Comparison of ENCODE assay signal across 28 cellular contexts in the genomic region with DNA sequence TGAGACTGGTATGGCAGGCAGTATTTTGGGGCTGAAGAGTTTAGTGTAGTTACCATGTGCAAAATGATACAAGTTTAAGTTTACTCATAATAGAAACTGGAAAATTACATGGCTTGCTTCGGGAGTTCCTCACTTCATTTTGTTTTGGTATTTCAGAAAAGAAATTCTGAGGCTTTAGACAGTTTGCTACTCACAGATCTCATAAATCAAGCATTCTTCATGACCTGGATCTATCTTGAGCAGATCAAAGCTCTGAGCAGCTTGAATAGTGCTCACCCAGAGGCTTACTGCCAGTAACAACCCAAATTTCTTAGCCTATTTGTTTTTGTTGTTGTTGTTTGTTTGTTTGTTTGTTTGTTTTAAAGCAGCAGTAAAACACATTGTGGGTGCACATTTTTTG.
"Had no signal": no experiment of that assay in that cellular context is flagged by ENCODE, and none has a peak within 500 bp of the region (broad histone marks: within the 10 kb centered on the region; RNA-seq: fewer than 3 reads in every experiment).

No MANE protein-coding gene starts in this region.

- H3K36me3 ChIP-seq: cardiac muscle cell, colonic mucosa, gastrocnemius medialis, neural progenitor cell, spleen, suprapubic skin, tibial artery had no signal

- H3K9me3 ChIP-seq: body of pancreas, colonic mucosa, gastrocnemius medialis, spleen, suprapubic skin, tibial artery had no signal

- H3K27ac Mint-ChIP-seq: activated B cell treated with CpG ODN at 0.5 μM for 24 hours; activated naive CD8-positive, alpha-beta T cell; naive B cell; neural progenitor cell had no signal

- DNase-seq: activated B cell treated with CpG ODN at 0.5 μM for 24 hours; activated CD4-positive, alpha-beta T cell treated with anti-CD3 and anti-CD28 coated beads, Interleukin-2, amount 50 U/mL, for 1 hour; activated CD8-positive, alpha-beta memory T cell treated with anti-CD3 and anti-CD28 coated beads for 24 hours; activated effector memory CD4-positive, alpha-beta T cell treated with Interleukin-2 at 50 U/mL for 16 hours; activated naive CD4-positive, alpha-beta T cell treated with Interleukin-2 at 50 U/mL for 16 hours; aorta; body of pancreas; cerebellar nuclear complex; colonic mucosa; dorsolateral prefrontal cortex; effector memory CD4-positive, alpha-beta T cell; erythroblast; gastrocnemius medialis; glutamatergic neuron; left cardiac atrium; left ventricle myocardium superior; naive B cell; right cardiac atrium; spleen; stimulated activated naive CD4-positive, alpha-beta T cell; T-helper 2 cell; tibial artery had no signal

- H3K27me3 Mint-ChIP-seq: activated B cell treated with CpG ODN at 0.5 μM for 24 hours; activated naive CD8-positive, alpha-beta T cell; naive B cell had no signal

- H3K27me3 ChIP-seq: body of pancreas, cardiac muscle cell, colonic mucosa, dorsolateral prefrontal cortex, gastrocnemius medialis, hepatocyte, neural progenitor cell, spleen, suprapubic skin, tibial artery had no signal

- H3K36me3 Mint-ChIP-seq: naive B cell had no signal

- H3K9me3 Mint-ChIP-seq: activated B cell treated with CpG ODN at 0.5 μM for 24 hours, naive B cell had no signal

- ATAC-seq: body of pancreas, gastrocnemius medialis, left cardiac atrium, left ventricle myocardium superior, right cardiac atrium had no signal

- H3K27ac ChIP-seq: body of pancreas, cardiac muscle cell, colonic mucosa, dorsolateral prefrontal cortex, gastrocnemius medialis, hepatocyte, neural progenitor cell, spleen, suprapubic skin, tibial artery had no signal

- H3K9ac ChIP-seq: neural progenitor cell had no signal

- H3K4me3 Mint-ChIP-seq: activated B cell treated with CpG ODN at 0.5 μM for 24 hours; activated naive CD8-positive, alpha-beta T cell; naive B cell; neural progenitor cell had no signal

- H2AFZ ChIP-seq: hepatocyte, neural progenitor cell had no signal

- FAIRE-seq: keratinocyte had no signal

- H3K4me2 ChIP-seq: hepatocyte had no signal

- H3K4me3 ChIP-seq: body of pancreas, cardiac muscle cell, colonic mucosa, dorsolateral prefrontal cortex, gastrocnemius medialis, hepatocyte, neural progenitor cell, spleen, suprapubic skin, tibial artery had no signal

- H3K4me1 ChIP-seq: colonic mucosa, gastrocnemius medialis had no signal
